15 cellular contexts compared by ENCODE assay signal in the genomic region with DNA sequence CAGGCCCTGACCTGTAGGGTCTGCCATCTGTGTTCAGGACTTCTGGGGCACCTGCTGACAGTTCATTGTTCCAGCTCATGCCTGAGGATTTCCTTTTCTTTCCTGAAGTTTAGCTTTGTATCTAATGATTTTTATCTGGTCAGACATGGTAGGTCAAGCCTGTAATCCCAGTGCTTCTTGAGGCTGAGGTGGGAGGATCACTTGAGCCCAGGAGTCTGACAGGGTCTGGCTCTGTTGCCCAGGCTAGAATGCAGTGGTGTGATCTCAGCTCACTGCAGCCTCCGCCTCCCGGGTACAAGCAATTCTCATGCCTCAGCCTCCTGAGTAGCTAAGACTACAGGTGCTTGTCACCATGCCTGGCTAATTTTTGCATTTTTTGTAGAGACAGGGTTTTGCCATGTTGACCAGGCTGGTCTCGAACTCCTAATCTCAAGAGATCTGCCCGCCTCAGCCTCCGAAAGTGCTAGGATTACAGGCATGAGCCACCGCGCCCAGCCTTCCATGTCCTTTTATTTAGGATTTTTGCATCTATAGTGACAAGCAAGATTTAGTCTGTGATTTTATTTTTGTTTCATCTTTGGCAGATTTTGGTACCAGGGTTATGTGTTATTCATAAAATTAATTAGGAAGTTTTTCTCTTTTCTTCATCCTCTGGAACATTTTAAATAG. TPM values are rescaled to one million over a fixed set of nuclear protein-coding genes. Genes with fewer than 3 reads are reported as not detected.
DNase-seq lines count a peak whose midpoint lies in the region; ATAC-seq and TF ChIP-seq lines count a peak whose summit lies in the region.
"Had no signal": no experiment of that assay in that cellular context is flagged by ENCODE, and none has a peak within 500 bp of the region (broad histone marks: within the 10 kb centered on the region; RNA-seq: fewer than 3 reads in every experiment).

No MANE protein-coding gene starts in this region.

- H3K27me3 ChIP-seq in stomach: peaks cover 0 to 20% (median 3%) of the 10 kb centered on the region in 3 donors
- H3K27me3 ChIP-seq in psoas muscle (ENCODE audit: insufficient read depth in 3 of 3, low read length in 2 of 3): peaks cover 0 to 3% (median 2%) of the 10 kb centered on the region in 3 donors
- H3K27me3 ChIP-seq: BLaER1 treated with 17β-estradiol and CSF1 and Interleukin-3, amounts not matched to agents 10 nM and 100 nM had no signal

- H3K4me3 ChIP-seq in stomach (no peak overlapping the region), psoas muscle (no peak overlapping the region)
- H3K4me3 ChIP-seq: BLaER1 treated with 17β-estradiol and CSF1 and Interleukin-3, amounts not matched to agents 10 nM and 100 nM had no signal

- no peaks in the 10 kb centered on the region for H3K4me1 Mint-ChIP-seq in stimulated activated memory B cell treated with anti-CD40 and anti-IgM and Interleukin-4, amounts not matched to agents 10 μg/mL and 1 μg/mL and 100 μg/mL, for 72 hours
- H3K4me1 Mint-ChIP-seq: CD4-positive, CD25-positive, alpha-beta regulatory T cell had no signal

- H3K27ac Mint-ChIP-seq in stimulated activated memory B cell treated with anti-CD40 and anti-IgM and Interleukin-4, amounts not matched to agents 10 μg/mL and 1 μg/mL and 100 μg/mL, for 72 hours: no peak overlapping the region
- H3K27ac Mint-ChIP-seq: CD4-positive, CD25-positive, alpha-beta regulatory T cell had no signal

- H3K27ac ChIP-seq in stomach (no peak overlapping the region), psoas muscle (no peak overlapping the region)
- H3K27ac ChIP-seq: BLaER1 treated with 17β-estradiol and CSF1 and Interleukin-3, amounts not matched to agents 10 nM and 100 nM had no signal

- H3K9me3 Mint-ChIP-seq in stimulated activated memory B cell treated with anti-CD40 and anti-IgM and Interleukin-4, amounts not matched to agents 10 μg/mL and 1 μg/mL and 100 μg/mL, for 72 hours: peaks cover 13% of the 10 kb centered on the region

- WGBS in stomach, 5 donors: 77 to 92% (median 80%) methylated on average over 6 to 7 of the region's 7 CpGs
- 72 to 77% (median 74%) methylated on average over 7 of the region's 7 CpGs for WGBS in psoas muscle, 3 donors

- no peaks in the 10 kb centered on the region for H3K27me3 Mint-ChIP-seq in stimulated activated memory B cell treated with anti-CD40 and anti-IgM and Interleukin-4, amounts not matched to agents 10 μg/mL and 1 μg/mL and 100 μg/mL, for 72 hours

- no peak for TF ChIP-seq CTCF in stomach (IDR thresholded peaks at IDR 0.05)
- TF ChIP-seq CTCF in psoas muscle (IDR thresholded peaks at IDR 0.05): no peak

- TF ChIP-seq POLR2A in stomach (IDR thresholded peaks at IDR 0.05): no peak

- H3K36me3 ChIP-seq in stomach (no peaks in the 10 kb centered on the region), psoas muscle (ENCODE audit: insufficient read depth in 1 of 2, low read depth in 1 of 2) (no peaks in the 10 kb centered on the region)
- H3K36me3 ChIP-seq: BLaER1 treated with 17β-estradiol and CSF1 and Interleukin-3, amounts not matched to agents 10 nM and 100 nM had no signal

- peak; percentile 33 for DNase-seq in activated effector memory CD4-positive, alpha-beta T cell treated with anti-CD3 and anti-CD28 coated beads, Interleukin-2, amount 50 U/mL, for 16 hours
- no peak for DNase-seq in activated effector memory CD4-positive, alpha-beta T cell treated with Interleukin-2 at 50 U/mL for 16 hours
- peak; percentile 22 for DNase-seq in islet precursor cell
- DNase-seq in stomach: peak; percentile 13
- DNase-seq in stimulated activated CD4-positive, alpha-beta T cell treated with anti-CD3 and anti-CD28 coated beads, Interleukin-1b, Interleukin-23, amount 100 ng/mL, for 48 hours: no peak
- no peak for DNase-seq in psoas muscle
- DNase-seq: 8988T; ACHN; CD4-positive, CD25-positive, alpha-beta regulatory T cell; DMS53; GF-D8; HCEC 1CT had no signal

- intact Hi-C loops in stomach (cut with DNase I; ENCODE audit: low total_unique reads) (no loop called here), psoas muscle (cut with DNase I) (no loop called here)

- no peak for ATAC-seq in psoas muscle
- ATAC-seq in stimulated activated memory B cell treated with anti-CD40 and anti-IgM and Interleukin-4, amounts not matched to agents 10 μg/mL and 1 μg/mL and 100 μg/mL, for 72 hours: no peak
- ATAC-seq: HepG2 had no signal

- H3K9me3 ChIP-seq in stomach: peaks cover 0 to 4% (median 0%) of the 10 kb centered on the region in 4 donors
- no peaks in the 10 kb centered on the region for H3K9me3 ChIP-seq in psoas muscle

- H3K4me1 ChIP-seq in stomach (no peaks in the 10 kb centered on the region), psoas muscle (no peaks in the 10 kb centered on the region)
- H3K4me1 ChIP-seq: BLaER1 treated with 17β-estradiol and CSF1 and Interleukin-3, amounts not matched to agents 10 nM and 100 nM had no signal

- no peaks in the 10 kb centered on the region for H3K36me3 Mint-ChIP-seq in stimulated activated memory B cell treated with anti-CD40 and anti-IgM and Interleukin-4, amounts not matched to agents 10 μg/mL and 1 μg/mL and 100 μg/mL, for 72 hours
- H3K36me3 Mint-ChIP-seq: CD4-positive, CD25-positive, alpha-beta regulatory T cell had no signal

- H3K4me3 Mint-ChIP-seq in stimulated activated memory B cell treated with anti-CD40 and anti-IgM and Interleukin-4, amounts not matched to agents 10 μg/mL and 1 μg/mL and 100 μg/mL, for 72 hours: no peak overlapping the region
- H3K4me3 Mint-ChIP-seq: CD4-positive, CD25-positive, alpha-beta regulatory T cell had no signal

- TF ChIP-seq EP300 in stomach (IDR thresholded peaks at IDR 0.05): no peak

RNA-seq across cellular contexts. Expression of gene CHST8, which starts 33.2 kb away (rescaled TPM):
- 10 to 100 TPM in 1 of 5 donors, not detected in 4; 25.5 TPM for total RNA-seq in stomach
- polyA plus RNA-seq in stomach: under 1 TPM in 1 of 3 donors, not detected in 2; 0.23 TPM
- under 1 TPM in 3 of 4 donors, not detected in 1; 0.23 to 0.60 (median 0.42) TPM for total RNA-seq in psoas muscle
- polyA plus RNA-seq in psoas muscle: under 1 TPM; 0.05 to 0.23 (median 0.10) TPM
- total RNA-seq: HepG2 had no signal
- polyA plus RNA-seq: CD4-positive, CD25-positive, alpha-beta regulatory T cell; HepG2 had no signal

Comparison
In these comparisons a context has a peak if more than half of its experiments do, and no peak if none do; other contexts are left out.
1. DNase-seq: peak in activated effector memory CD4-positive, alpha-beta T cell treated with anti-CD3 and anti-CD28 coated beads, Interleukin-2, amount 50 U/mL, for 16 hours (single experiment), islet precursor cell (single experiment) and stomach (single experiment); none in activated effector memory CD4-positive, alpha-beta T cell treated with Interleukin-2 at 50 U/mL for 16 hours (single experiment), stimulated activated CD4-positive, alpha-beta T cell treated with anti-CD3 and anti-CD28 coated beads, Interleukin-1b, Interleukin-23, amount 100 ng/mL, for 48 hours (single experiment) and psoas muscle (0 of 2).